28 cellular contexts compared by ENCODE assay signal in the genomic region with DNA sequence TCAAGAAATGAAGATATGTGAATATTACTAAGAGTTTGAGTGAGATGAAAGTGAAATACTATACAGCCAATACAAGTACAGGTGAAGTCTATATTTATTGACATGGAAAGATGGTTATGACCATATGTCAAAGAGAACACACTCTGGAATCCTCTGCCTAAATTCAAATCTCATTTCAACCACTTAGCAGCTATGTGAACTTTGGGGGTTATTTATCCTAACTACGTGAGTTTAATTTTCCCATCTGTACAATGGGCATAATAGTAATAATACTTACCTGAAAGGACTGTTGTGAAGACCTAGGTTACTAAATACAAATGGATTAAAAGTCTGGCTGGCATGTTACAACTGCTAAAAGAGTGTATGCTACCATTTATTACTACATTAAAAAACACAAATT.
"Had no signal": no experiment of that assay in that cellular context is flagged by ENCODE, and none has a peak within 500 bp of the region (broad histone marks: within the 10 kb centered on the region; RNA-seq: fewer than 3 reads in every experiment).

No MANE protein-coding gene starts in this region.

- H3K27ac Mint-ChIP-seq: dendritic cell treated with granulocyte-macrophage colony-stimulating factor and Interleukin-4, amounts not matched to agents 40 ng/mL and 50 ng/mL, for 4 days; effector memory CD8-positive, alpha-beta T cell; endodermal cell had no signal

- H3K4me1 Mint-ChIP-seq: endodermal cell had no signal

- H3K4me2 ChIP-seq: hepatocyte had no signal

- H3K27ac ChIP-seq: colonic mucosa, coronary artery, dorsolateral prefrontal cortex, epithelial cell of prostate, esophagus muscularis mucosa, esophagus squamous epithelium, foreskin keratinocyte, gastrocnemius medialis, gastroesophageal sphincter, heart left ventricle, heart right ventricle, hepatocyte had no signal

- FAIRE-seq: endothelial cell of umbilical vein, frontal cortex had no signal

- H3K9me3 ChIP-seq: colonic mucosa, esophagus muscularis mucosa, esophagus squamous epithelium, gastrocnemius medialis, gastroesophageal sphincter had no signal

- H3K4me3 ChIP-seq: colonic mucosa, coronary artery, dorsolateral prefrontal cortex, esophagus muscularis mucosa, esophagus squamous epithelium, gastrocnemius medialis, gastroesophageal sphincter, heart left ventricle, heart right ventricle, hepatocyte had no signal

- DNase-seq: colonic mucosa; cortex of kidney; dermis blood vessel endothelial cell; dorsolateral prefrontal cortex; effector CD4-positive, alpha-beta T cell; effector CD8-positive, alpha-beta T cell; effector memory CD4-positive, alpha-beta T cell; effector memory CD8-positive, alpha-beta T cell; endodermal cell; erythroblast; esophagus squamous epithelium; foreskin fibroblast; foreskin keratinocyte; foreskin melanocyte; gastrocnemius medialis; glutamatergic neuron; head of caudate nucleus; heart left ventricle; heart right ventricle had no signal

- H3K9me3 Mint-ChIP-seq: dendritic cell treated with granulocyte-macrophage colony-stimulating factor and Interleukin-4, amounts not matched to agents 40 ng/mL and 50 ng/mL, for 4 days; endodermal cell had no signal

- H3K4me1 ChIP-seq: colonic mucosa, esophagus squamous epithelium, foreskin keratinocyte had no signal

- H3K27me3 ChIP-seq: colonic mucosa, dorsolateral prefrontal cortex, esophagus muscularis mucosa, esophagus squamous epithelium, foreskin keratinocyte, gastrocnemius medialis, gastroesophageal sphincter, heart left ventricle, heart right ventricle, hepatocyte had no signal

- H2AFZ ChIP-seq: hepatocyte had no signal

- ATAC-seq: effector memory CD8-positive, alpha-beta T cell; esophagus mucosa; foreskin keratinocyte; gastrocnemius medialis; gastroesophageal sphincter had no signal

- H3K36me3 ChIP-seq: colonic mucosa, esophagus muscularis mucosa, gastrocnemius medialis, gastroesophageal sphincter had no signal

- H3K27me3 Mint-ChIP-seq: dendritic cell treated with granulocyte-macrophage colony-stimulating factor and Interleukin-4, amounts not matched to agents 40 ng/mL and 50 ng/mL, for 4 days; effector memory CD8-positive, alpha-beta T cell had no signal

- H3K4me3 Mint-ChIP-seq: dendritic cell treated with granulocyte-macrophage colony-stimulating factor and Interleukin-4, amounts not matched to agents 40 ng/mL and 50 ng/mL, for 4 days; effector memory CD8-positive, alpha-beta T cell; endodermal cell had no signal
